1 cellular context compared by ENCODE assay signal in the genomic region with DNA sequence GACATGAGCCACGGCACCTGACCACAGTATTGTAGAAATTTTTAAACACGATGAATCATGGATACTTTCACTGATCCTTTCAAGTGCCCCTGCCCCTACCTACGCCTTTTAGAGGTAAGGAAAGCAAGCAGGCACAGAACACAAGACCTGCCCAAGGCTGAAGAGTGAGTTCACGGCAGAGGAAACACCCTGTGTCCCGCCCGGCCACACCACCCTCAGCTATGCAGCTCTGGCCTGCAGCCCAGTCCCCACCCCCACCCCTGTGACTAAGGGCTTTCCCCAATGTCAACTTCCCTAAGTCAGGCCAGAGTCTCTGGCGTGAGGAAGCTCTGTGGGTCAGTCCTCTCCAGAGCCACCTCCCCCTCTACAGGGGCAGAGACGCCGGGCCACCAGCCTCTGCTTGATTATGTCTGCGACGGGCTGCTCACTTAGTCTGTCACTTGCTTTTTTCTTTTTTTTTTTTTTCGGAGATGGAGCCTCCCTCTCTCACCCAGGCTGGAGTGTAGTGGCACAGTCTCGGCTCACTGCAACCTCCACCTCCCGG.
TF ChIP-seq lines count a peak whose summit lies in the region.

No MANE protein-coding gene starts in this region.

TF ChIP-seq in HepG2, 621 proteins besides CTCF, POLR2A, EP300 and RAD21 (continued from another document and continues in another):
- TF ChIP-seq, protein P1, sequence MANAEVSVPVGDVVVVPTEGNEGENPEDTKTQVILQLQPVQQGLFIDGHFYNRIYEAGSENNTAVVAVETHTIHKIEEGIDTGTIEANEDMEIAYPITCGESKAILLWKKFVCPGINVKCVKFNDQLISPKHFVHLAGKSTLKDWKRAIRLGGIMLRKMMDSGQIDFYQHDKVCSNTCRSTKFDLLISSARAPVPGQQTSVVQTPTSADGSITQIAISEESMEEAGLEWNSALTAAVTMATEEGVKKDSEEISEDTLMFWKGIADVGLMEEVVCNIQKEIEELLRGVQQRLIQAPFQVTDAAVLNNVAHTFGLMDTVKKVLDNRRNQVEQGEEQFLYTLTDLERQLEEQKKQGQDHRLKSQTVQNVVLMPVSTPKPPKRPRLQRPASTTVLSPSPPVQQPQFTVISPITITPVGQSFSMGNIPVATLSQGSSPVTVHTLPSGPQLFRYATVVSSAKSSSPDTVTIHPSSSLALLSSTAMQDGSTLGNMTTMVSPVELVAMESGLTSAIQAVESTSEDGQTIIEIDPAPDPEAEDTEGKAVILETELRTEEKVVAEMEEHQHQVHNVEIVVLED (CRISPR knock-in tag; IDR thresholded peaks at IDR 0.05; ENCODE audit: borderline replicate concordance): 0 out of 2 replicates have a peak, but pooled peaks have one; percentile 31
- TF ChIP-seq FOXA3 (CRISPR knock-in tag; IDR thresholded peaks at IDR 0.05): peak; percentile 81
- TF ChIP-seq ZNF749 (CRISPR knock-in tag; IDR thresholded peaks at IDR 0.05; ENCODE audit: borderline replicate concordance): no peak
- peak; percentile 39; the same call in 1 of the 2 replicates for TF ChIP-seq IRF2 (CRISPR knock-in tag; IDR thresholded peaks at IDR 0.05)
- TF ChIP-seq ZNF331 (CRISPR knock-in tag; IDR thresholded peaks at IDR 0.05): peak; percentile 65; the same call in 1 of the 2 replicates
- TF ChIP-seq SOX5 (CRISPR knock-in tag; IDR thresholded peaks at IDR 0.05; ENCODE audit: borderline replicate concordance): peak; percentile 49
- peak; percentile 45; the same call in 1 of the 2 replicates for TF ChIP-seq ZNF746 (CRISPR knock-in tag; IDR thresholded peaks at IDR 0.05)
- TF ChIP-seq, protein P2, sequence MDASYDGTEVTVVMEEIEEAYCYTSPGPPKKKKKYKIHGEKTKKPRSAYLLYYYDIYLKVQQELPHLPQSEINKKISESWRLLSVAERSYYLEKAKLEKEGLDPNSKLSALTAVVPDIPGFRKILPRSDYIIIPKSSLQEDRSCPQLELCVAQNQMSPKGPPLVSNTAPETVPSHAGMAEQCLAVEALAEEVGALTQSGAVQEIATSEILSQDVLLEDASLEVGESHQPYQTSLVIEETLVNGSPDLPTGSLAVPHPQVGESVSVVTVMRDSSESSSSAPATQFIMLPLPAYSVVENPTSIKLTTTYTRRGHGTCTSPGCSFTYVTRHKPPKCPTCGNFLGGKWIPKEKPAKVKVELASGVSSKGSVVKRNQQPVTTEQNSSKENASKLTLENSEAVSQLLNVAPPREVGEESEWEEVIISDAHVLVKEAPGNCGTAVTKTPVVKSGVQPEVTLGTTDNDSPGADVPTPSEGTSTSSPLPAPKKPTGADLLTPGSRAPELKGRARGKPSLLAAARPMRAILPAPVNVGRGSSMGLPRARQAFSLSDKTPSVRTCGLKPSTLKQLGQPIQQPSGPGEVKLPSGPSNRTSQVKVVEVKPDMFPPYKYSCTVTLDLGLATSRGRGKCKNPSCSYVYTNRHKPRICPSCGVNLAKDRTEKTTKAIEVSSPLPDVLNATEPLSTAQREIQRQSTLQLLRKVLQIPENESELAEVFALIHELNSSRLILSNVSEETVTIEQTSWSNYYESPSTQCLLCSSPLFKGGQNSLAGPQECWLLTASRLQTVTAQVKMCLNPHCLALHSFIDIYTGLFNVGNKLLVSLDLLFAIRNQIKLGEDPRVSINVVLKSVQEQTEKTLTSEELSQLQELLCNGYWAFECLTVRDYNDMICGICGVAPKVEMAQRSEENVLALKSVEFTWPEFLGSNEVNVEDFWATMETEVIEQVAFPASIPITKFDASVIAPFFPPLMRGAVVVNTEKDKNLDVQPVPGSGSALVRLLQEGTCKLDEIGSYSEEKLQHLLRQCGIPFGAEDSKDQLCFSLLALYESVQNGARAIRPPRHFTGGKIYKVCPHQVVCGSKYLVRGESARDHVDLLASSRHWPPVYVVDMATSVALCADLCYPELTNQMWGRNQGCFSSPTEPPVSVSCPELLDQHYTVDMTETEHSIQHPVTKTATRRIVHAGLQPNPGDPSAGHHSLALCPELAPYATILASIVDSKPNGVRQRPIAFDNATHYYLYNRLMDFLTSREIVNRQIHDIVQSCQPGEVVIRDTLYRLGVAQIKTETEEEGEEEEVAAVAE (CRISPR knock-in tag; IDR thresholded peaks at IDR 0.05; ENCODE audit: borderline replicate concordance): 0 out of 2 replicates have a peak, but pooled peaks have one; percentile 43
- peak; percentile 86 for TF ChIP-seq RXRB (CRISPR knock-in tag; IDR thresholded peaks at IDR 0.05; ENCODE audit: borderline replicate concordance)
- no peak for TF ChIP-seq SOX6 (IDR thresholded peaks at IDR 0.05)
- peak; percentile 53 for TF ChIP-seq SOX6 (CRISPR knock-in tag; IDR thresholded peaks at IDR 0.05)
- TF ChIP-seq KAT8 (CRISPR knock-in tag; IDR thresholded peaks at IDR 0.05): peak; percentile 52
- 0 out of 2 replicates have a peak, but pooled peaks have one; percentile 52 for TF ChIP-seq ZBTB20 (CRISPR knock-in tag; IDR thresholded peaks at IDR 0.05; ENCODE audit: borderline replicate concordance, low read depth)
- peak; percentile 20 for TF ChIP-seq XRCC5 (optimal IDR thresholded peaks at IDR 0.05; ENCODE audit: low read length)
- TF ChIP-seq, protein P3, sequence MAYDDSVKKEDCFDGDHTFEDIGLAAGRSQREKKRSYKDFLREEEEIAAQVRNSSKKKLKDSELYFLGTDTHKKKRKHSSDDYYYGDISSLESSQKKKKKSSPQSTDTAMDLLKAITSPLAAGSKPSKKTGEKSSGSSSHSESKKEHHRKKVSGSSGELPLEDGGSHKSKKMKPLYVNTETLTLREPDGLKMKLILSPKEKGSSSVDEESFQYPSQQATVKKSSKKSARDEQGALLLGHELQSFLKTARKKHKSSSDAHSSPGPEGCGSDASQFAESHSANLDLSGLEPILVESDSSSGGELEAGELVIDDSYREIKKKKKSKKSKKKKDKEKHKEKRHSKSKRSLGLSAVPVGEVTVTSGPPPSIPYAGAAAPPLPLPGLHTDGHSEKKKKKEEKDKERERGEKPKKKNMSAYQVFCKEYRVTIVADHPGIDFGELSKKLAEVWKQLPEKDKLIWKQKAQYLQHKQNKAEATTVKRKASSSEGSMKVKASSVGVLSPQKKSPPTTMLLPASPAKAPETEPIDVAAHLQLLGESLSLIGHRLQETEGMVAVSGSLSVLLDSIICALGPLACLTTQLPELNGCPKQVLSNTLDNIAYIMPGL (CRISPR knock-in tag; IDR thresholded peaks at IDR 0.05; ENCODE audit: borderline replicate concordance in 1 of 2, low read depth in 1 of 2): peak in 1 of 2 experiments; percentile 53; a peak in 1 of 4 replicates
- peak; percentile 99 for TF ChIP-seq HIVEP1 (CRISPR knock-in tag; IDR thresholded peaks at IDR 0.05)
- no peak for TF ChIP-seq ZNF225 (CRISPR knock-in tag; IDR thresholded peaks at IDR 0.05)
- 0 out of 2 replicates have a peak, but pooled peaks have one; percentile 29 for TF ChIP-seq ZNF121 (CRISPR knock-in tag; IDR thresholded peaks at IDR 0.05)
- TF ChIP-seq HNF4A (CRISPR knock-in tag; IDR thresholded peaks at IDR 0.05): peak; percentile 29; the same call in 1 of the 2 replicates
- peak; percentile 41 to 59; a peak in 3 of 4 replicates for TF ChIP-seq MAFK (conservative IDR thresholded peaks at IDR 0.05 in 1 of 2, IDR thresholded peaks at IDR 0.05 in 1 of 2; ENCODE audit: low read length in 2 of 2)
- TF ChIP-seq STAG1 (CRISPR knock-in tag; IDR thresholded peaks at IDR 0.05): 0 out of 2 replicates have a peak, but pooled peaks have one; percentile 10
- TF ChIP-seq, protein P4, sequence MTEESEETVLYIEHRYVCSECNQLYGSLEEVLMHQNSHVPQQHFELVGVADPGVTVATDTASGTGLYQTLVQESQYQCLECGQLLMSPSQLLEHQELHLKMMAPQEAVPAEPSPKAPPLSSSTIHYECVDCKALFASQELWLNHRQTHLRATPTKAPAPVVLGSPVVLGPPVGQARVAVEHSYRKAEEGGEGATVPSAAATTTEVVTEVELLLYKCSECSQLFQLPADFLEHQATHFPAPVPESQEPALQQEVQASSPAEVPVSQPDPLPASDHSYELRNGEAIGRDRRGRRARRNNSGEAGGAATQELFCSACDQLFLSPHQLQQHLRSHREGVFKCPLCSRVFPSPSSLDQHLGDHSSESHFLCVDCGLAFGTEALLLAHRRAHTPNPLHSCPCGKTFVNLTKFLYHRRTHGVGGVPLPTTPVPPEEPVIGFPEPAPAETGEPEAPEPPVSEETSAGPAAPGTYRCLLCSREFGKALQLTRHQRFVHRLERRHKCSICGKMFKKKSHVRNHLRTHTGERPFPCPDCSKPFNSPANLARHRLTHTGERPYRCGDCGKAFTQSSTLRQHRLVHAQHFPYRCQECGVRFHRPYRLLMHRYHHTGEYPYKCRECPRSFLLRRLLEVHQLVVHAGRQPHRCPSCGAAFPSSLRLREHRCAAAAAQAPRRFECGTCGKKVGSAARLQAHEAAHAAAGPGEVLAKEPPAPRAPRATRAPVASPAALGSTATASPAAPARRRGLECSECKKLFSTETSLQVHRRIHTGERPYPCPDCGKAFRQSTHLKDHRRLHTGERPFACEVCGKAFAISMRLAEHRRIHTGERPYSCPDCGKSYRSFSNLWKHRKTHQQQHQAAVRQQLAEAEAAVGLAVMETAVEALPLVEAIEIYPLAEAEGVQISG (CRISPR knock-in tag; IDR thresholded peaks at IDR 0.05): peak; percentile 25; the same call in 1 of the 2 replicates
- TF ChIP-seq FOSL2 (CRISPR knock-in tag; IDR thresholded peaks at IDR 0.05): peak; percentile 87
- peak; percentile 71; the same call in 1 of the 2 replicates for TF ChIP-seq ERF (CRISPR knock-in tag; IDR thresholded peaks at IDR 0.05)
- TF ChIP-seq DMAP1 (CRISPR knock-in tag; IDR thresholded peaks at IDR 0.05): peak; percentile 25; the same call in 1 of the 2 replicates
- TF ChIP-seq NFIC (IDR thresholded peaks at IDR 0.05; ENCODE audit: low read length): peak; percentile 70; the same call in 1 of the 2 replicates
- peak; percentile 40; the same call in 1 of the 2 replicates for TF ChIP-seq ZBTB38 (CRISPR knock-in tag; IDR thresholded peaks at IDR 0.05)
- peak; percentile 21; the same call in 1 of the 2 replicates for TF ChIP-seq TBX2 (CRISPR knock-in tag; IDR thresholded peaks at IDR 0.05; ENCODE audit: borderline replicate concordance)
- no peak for TF ChIP-seq ZNF3 (CRISPR knock-in tag; IDR thresholded peaks at IDR 0.05)
- peak; percentile 80; the same call in 1 of the 2 replicates for TF ChIP-seq CBX5 (CRISPR knock-in tag; IDR thresholded peaks at IDR 0.05; ENCODE audit: borderline replicate concordance)
- TF ChIP-seq, protein P5, sequence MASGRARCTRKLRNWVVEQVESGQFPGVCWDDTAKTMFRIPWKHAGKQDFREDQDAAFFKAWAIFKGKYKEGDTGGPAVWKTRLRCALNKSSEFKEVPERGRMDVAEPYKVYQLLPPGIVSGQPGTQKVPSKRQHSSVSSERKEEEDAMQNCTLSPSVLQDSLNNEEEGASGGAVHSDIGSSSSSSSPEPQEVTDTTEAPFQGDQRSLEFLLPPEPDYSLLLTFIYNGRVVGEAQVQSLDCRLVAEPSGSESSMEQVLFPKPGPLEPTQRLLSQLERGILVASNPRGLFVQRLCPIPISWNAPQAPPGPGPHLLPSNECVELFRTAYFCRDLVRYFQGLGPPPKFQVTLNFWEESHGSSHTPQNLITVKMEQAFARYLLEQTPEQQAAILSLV (CRISPR knock-in tag; IDR thresholded peaks at IDR 0.05; ENCODE audit: borderline replicate concordance): no peak
- TF ChIP-seq ZNF547 (CRISPR knock-in tag; IDR thresholded peaks at IDR 0.05): 0 out of 2 replicates have a peak, but pooled peaks have one; percentile 29
- peak; percentile 62 for TF ChIP-seq HOXA3 (CRISPR knock-in tag; IDR thresholded peaks at IDR 0.05)
- TF ChIP-seq CHD4 (IDR thresholded peaks at IDR 0.05; ENCODE audit: borderline replicate concordance, low read length): no peak
- TF ChIP-seq, protein P6, sequence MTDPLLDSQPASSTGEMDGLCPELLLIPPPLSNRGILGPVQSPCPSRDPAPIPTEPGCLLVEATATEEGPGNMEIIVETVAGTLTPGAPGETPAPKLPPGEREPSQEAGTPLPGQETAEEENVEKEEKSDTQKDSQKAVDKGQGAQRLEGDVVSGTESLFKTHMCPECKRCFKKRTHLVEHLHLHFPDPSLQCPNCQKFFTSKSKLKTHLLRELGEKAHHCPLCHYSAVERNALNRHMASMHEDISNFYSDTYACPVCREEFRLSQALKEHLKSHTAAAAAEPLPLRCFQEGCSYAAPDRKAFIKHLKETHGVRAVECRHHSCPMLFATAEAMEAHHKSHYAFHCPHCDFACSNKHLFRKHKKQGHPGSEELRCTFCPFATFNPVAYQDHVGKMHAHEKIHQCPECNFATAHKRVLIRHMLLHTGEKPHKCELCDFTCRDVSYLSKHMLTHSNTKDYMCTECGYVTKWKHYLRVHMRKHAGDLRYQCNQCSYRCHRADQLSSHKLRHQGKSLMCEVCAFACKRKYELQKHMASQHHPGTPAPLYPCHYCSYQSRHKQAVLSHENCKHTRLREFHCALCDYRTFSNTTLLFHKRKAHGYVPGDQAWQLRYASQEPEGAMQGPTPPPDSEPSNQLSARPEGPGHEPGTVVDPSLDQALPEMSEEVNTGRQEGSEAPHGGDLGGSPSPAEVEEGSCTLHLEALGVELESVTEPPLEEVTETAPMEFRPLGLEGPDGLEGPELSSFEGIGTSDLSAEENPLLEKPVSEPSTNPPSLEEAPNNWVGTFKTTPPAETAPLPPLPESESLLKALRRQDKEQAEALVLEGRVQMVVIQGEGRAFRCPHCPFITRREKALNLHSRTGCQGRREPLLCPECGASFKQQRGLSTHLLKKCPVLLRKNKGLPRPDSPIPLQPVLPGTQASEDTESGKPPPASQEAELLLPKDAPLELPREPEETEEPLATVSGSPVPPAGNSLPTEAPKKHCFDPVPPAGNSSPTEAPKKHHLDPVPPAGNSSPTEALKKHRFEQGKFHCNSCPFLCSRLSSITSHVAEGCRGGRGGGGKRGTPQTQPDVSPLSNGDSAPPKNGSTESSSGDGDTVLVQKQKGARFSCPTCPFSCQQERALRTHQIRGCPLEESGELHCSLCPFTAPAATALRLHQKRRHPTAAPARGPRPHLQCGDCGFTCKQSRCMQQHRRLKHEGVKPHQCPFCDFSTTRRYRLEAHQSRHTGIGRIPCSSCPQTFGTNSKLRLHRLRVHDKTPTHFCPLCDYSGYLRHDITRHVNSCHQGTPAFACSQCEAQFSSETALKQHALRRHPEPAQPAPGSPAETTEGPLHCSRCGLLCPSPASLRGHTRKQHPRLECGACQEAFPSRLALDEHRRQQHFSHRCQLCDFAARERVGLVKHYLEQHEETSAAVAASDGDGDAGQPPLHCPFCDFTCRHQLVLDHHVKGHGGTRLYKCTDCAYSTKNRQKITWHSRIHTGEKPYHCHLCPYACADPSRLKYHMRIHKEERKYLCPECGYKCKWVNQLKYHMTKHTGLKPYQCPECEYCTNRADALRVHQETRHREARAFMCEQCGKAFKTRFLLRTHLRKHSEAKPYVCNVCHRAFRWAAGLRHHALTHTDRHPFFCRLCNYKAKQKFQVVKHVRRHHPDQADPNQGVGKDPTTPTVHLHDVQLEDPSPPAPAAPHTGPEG (CRISPR knock-in tag; IDR thresholded peaks at IDR 0.05): 0 out of 2 replicates have a peak, but pooled peaks have one; percentile 35
- TF ChIP-seq, protein P7, sequence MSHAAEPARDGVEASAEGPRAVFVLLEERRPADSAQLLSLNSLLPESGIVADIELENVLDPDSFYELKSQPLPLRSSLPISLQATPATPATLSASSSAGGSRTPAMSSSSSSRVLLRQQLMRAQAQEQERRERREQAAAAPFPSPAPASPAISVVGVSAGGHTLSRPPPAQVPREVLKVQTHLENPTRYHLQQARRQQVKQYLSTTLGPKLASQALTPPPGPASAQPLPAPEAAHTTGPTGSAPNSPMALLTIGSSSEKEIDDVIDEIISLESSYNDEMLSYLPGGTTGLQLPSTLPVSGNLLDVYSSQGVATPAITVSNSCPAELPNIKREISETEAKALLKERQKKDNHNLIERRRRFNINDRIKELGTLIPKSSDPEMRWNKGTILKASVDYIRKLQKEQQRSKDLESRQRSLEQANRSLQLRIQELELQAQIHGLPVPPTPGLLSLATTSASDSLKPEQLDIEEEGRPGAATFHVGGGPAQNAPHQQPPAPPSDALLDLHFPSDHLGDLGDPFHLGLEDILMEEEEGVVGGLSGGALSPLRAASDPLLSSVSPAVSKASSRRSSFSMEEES (CRISPR knock-in tag; IDR thresholded peaks at IDR 0.05): peak; percentile 77
- TF ChIP-seq ZNF629 (CRISPR knock-in tag; conservative IDR thresholded peaks at IDR 0.05): no peak
- TF ChIP-seq GATAD1 (CRISPR knock-in tag; IDR thresholded peaks at IDR 0.05): 0 out of 2 replicates have a peak, but pooled peaks have one; percentile 47
